Comparison of ENCODE assay signal across 16 cellular contexts in the genomic region with DNA sequence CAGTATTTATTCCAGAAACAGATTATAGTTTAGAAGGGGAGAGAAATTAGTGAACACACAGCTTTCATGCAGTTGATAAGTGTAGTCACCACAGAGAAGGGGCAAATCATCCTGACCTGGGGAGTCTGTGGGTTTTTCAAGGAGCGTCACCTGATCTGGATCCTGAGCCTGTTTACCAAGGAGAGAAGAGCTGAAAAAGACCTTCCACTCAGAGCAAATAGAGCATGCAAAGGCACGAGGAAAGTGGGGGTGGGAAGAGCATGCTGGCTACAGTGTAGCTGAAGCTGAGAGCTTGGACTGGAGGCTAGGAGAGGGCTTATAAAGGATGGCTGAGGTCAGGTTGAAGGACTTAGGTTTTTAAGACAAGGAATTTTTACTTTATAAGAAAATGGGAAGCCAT. TPM values are rescaled to one million over a fixed set of nuclear protein-coding genes. Genes with fewer than 3 reads are reported as not detected.
DNase-seq lines count a peak whose midpoint lies in the region; ATAC-seq and TF ChIP-seq lines count a peak whose summit lies in the region.
"Had no signal": no experiment of that assay in that cellular context is flagged by ENCODE, and none has a peak within 500 bp of the region (broad histone marks: within the 10 kb centered on the region; RNA-seq: fewer than 3 reads in every experiment).

No MANE protein-coding gene starts in this region.

- no peak overlapping the region for H3K56ac ChIP-seq in IMR-90 (ENCODE audit: extremely low read depth, insufficient read depth, low read length)

- dilution Hi-C loops in IMR-90 (cut with HindIII; ENCODE audit: low sequenced_read_pairs, unreplicated experiment), result no loop called here

- peaks cover 9% of the 10 kb centered on the region; the same call in 1 of the 2 replicates for H3K9me1 ChIP-seq in IMR-90 (ENCODE audit: insufficient read depth, low read length)

- no peak overlapping the region for H2AK5ac ChIP-seq in IMR-90 (ENCODE audit: low read depth, low read length)

- no peak for ATAC-seq in IMR-90 (ENCODE audit: low read depth)
- ATAC-seq: GM12878, GM23338 had no signal

- H2BK120ac ChIP-seq in IMR-90 (ENCODE audit: low read depth, low read length), result no peak overlapping the region

- TF ChIP-seq POLR2A in IMR-90 (IDR thresholded peaks at IDR 0.05; ENCODE audit: low read depth, low read length), result no peak

- CTCF ChIA-PET in IMR-90 (lab: Yijun Ruan, JAX), result interaction anchor here (0.7 kb wide), 1 partner anchor 36 kb away, joined by 3 read pairs; no protein-coding TSS in a partner anchor

- H3K27me3 ChIP-seq in IMR-90 (ENCODE audit: control insufficient read depth, insufficient read depth, low read length) (no peaks in the 10 kb centered on the region), subcutaneous abdominal adipose tissue (ENCODE audit: control insufficient read depth in 5 of 5, insufficient read depth in 4 of 5, low read length in 5 of 5) (no peaks in the 10 kb centered on the region)
- H3K27me3 ChIP-seq: BLaER1 treated with 17β-estradiol and CSF1 and Interleukin-3, amounts not matched to agents 10 nM and 100 nM had no signal

- H3K36me3 ChIP-seq in IMR-90 (ENCODE audit: control insufficient read depth, insufficient read depth, low read length) (peaks cover 63% of the 10 kb centered on the region), subcutaneous abdominal adipose tissue (ENCODE audit: control insufficient read depth in 5 of 5, insufficient read depth in 5 of 5, low read length in 5 of 5) (peaks cover 45 to 67% (median 55%) of the 10 kb centered on the region in 5 donors)

- H3K9ac ChIP-seq in IMR-90 (ENCODE audit: low read depth, low read length) (no peak overlapping the region), subcutaneous abdominal adipose tissue (ENCODE audit: low read length in 5 of 5) (no peak overlapping the region)
- H3K9ac ChIP-seq: BLaER1 treated with 17β-estradiol and CSF1 and Interleukin-3, amounts not matched to agents 10 nM and 100 nM had no signal

- no peaks in the 10 kb centered on the region for H4K20me1 ChIP-seq in IMR-90 (ENCODE audit: insufficient read depth, low read length)
- H4K20me1 ChIP-seq: BLaER1 treated with 17β-estradiol and CSF1 and Interleukin-3, amounts not matched to agents 10 nM and 100 nM had no signal

- no peak overlapping the region for H2BK15ac ChIP-seq in IMR-90 (ENCODE audit: low read depth, low read length)

- H3K18ac ChIP-seq in IMR-90 (ENCODE audit: low read depth, low read length), result no peak overlapping the region; the same call in 1 of the 2 replicates

- peak; percentile 2 for DNase-seq in NCI-H510A treated with DMSO at 0.1 percent for 48 hours (lab: John Stamatoyannopoulos, UW)
- DNase-seq in NCI-H510A (lab: John Stamatoyannopoulos, UW), result no peak
- DNase-seq in IMR-90, result no peak
- no peak for DNase-seq in RKO (ENCODE audit: low spot score)
- DNase-seq in NCI-H2081 (lab: John Stamatoyannopoulos, UW), result no peak
- DNase-seq: CD4-positive, CD25-positive, alpha-beta regulatory T cell; CD8-positive, alpha-beta memory T cell; COR-L47; DMS 273 treated with DMSO at 0.1 percent for 48 hours; DND-41; EL; HCEC 1CT had no signal

- TF ChIP-seq RAD21 in IMR-90 (IDR thresholded peaks at IDR 0.05; ENCODE audit: low read length), result no peak

- no peak overlapping the region for H3K14ac ChIP-seq in IMR-90 (replicated peaks; ENCODE audit: low read depth, low read length)

- no peak overlapping the region for H4K8ac ChIP-seq in IMR-90 (ENCODE audit: low read depth in 2 of 2, low read length in 2 of 2)

- H3K4me3 ChIP-seq in IMR-90 (ENCODE audit: insufficient read depth, low read depth, low read length) (no peak overlapping the region), subcutaneous abdominal adipose tissue (ENCODE audit: low read depth in 1 of 5, low read length in 5 of 5) (no peak overlapping the region)
- H3K4me3 ChIP-seq: BLaER1 treated with 17β-estradiol and CSF1 and Interleukin-3, amounts not matched to agents 10 nM and 100 nM; GM12878; GM23338 had no signal

- POLR2A ChIA-PET in IMR-90 (lab: Charles Lee; ENCODE audit: unreplicated experiment), result no interaction called here

- 100% methylated on average over 1 of the region's 2 CpGs; no CpG with 5 or more reads in 1 of the 2 experiments for WGBS in IMR-90 (ENCODE audit: extremely low coverage in 2 of 2, insufficient read length in 1 of 2), 2 experiments

- H3K9me3 ChIP-seq in IMR-90 (ENCODE audit: control insufficient read depth, insufficient read depth, low read length), result no peaks in the 10 kb centered on the region
- H3K9me3 ChIP-seq in subcutaneous abdominal adipose tissue (ENCODE audit: control insufficient read depth in 5 of 5, low read length in 5 of 5), result no peaks in the 10 kb centered on the region
- H3K9me3 ChIP-seq: BLaER1 treated with 17β-estradiol and CSF1 and Interleukin-3, amounts not matched to agents 10 nM and 100 nM had no signal

- H3K4me2 ChIP-seq in IMR-90 (ENCODE audit: low read depth, low read length), result no peak overlapping the region
- H3K4me2 ChIP-seq: BLaER1 treated with 17β-estradiol and CSF1 and Interleukin-3, amounts not matched to agents 10 nM and 100 nM; GM23338 had no signal

- no peak for TF ChIP-seq CTCF in IMR-90 (conservative IDR thresholded peaks at IDR 0.05; ENCODE audit: low read depth, low read length)

- no peak overlapping the region for H4K91ac ChIP-seq in IMR-90 (ENCODE audit: insufficient read depth, low read depth, low read length)

- in situ Hi-C loops in IMR-90 (cut with MboI; ENCODE audit: low sequenced_read_pairs), result no loop called here

- no peak overlapping the region for H3K23ac ChIP-seq in IMR-90 (ENCODE audit: low read depth, low read length)

- H3K4ac ChIP-seq in IMR-90 (ENCODE audit: low read depth, low read length), result no peak overlapping the region

- H3K4me1 ChIP-seq in IMR-90 (ENCODE audit: control insufficient read depth, insufficient read depth, low read length) (peaks cover 2% of the 10 kb centered on the region; the same call in 1 of the 2 replicates), subcutaneous abdominal adipose tissue (ENCODE audit: control insufficient read depth in 5 of 5, insufficient read depth in 5 of 5, low read length in 5 of 5) (peaks cover 0 to 11% (median 8%) of the 10 kb centered on the region in 5 donors)
- H3K4me1 ChIP-seq: BLaER1 treated with 17β-estradiol and CSF1 and Interleukin-3, amounts not matched to agents 10 nM and 100 nM had no signal

- BruUV-seq in IMR-90 (replicated peaks; lab: Mats Ljungman, UMichigan), result no TSS peak

- H2BK5ac ChIP-seq in IMR-90 (ENCODE audit: low read depth, low read length, poor library complexity, severe bottlenecking), result no peak overlapping the region

- H3K27ac ChIP-seq in IMR-90 (ENCODE audit: insufficient read depth, low read length) (peak overlapping the region; percentile 41; the same call in 1 of the 2 replicates), subcutaneous abdominal adipose tissue (ENCODE audit: low read depth, low read length) (peak overlapping the region; percentile 84)
- H3K27ac ChIP-seq: BLaER1 treated with 17β-estradiol and CSF1 and Interleukin-3, amounts not matched to agents 10 nM and 100 nM had no signal

- H3K79me1 ChIP-seq in IMR-90 (ENCODE audit: low read depth in 1 of 2, low read length in 2 of 2), result peaks cover 11 to 29% of the 10 kb centered on the region in 2 experiments

- H2AFZ ChIP-seq in IMR-90 (replicated peaks; ENCODE audit: low read length, poor library complexity), result no peak overlapping the region
- H2AFZ ChIP-seq: GM23338 had no signal

- no peak overlapping the region for H2AK9ac ChIP-seq in IMR-90 (replicated peaks; ENCODE audit: low read depth, low read length, poor library complexity)

- intact Hi-C loops in IMR-90 (cut with micrococcal nuclease), result no loop called here

- no peak overlapping the region for H2BK20ac ChIP-seq in IMR-90 (ENCODE audit: low read depth, low read length)

- H4K5ac ChIP-seq in IMR-90 (ENCODE audit: low read depth, low read length), result no peak overlapping the region

TF ChIP-seq in IMR-90, 13 proteins besides CTCF, POLR2A, EP300 and RAD21:
- TF ChIP-seq SMC3 (IDR thresholded peaks at IDR 0.05; ENCODE audit: low read depth, low read length), result no peak

RNA-seq across cellular contexts. Expression of a gene that starts 30.4 kb away (rescaled TPM):
- 140 and 158 TPM in 2 replicates for total RNA-seq in IMR-90 (2012; rRNA removed)
- 77.6 and 85.9 TPM in 2 replicates for polyA plus RNA-seq in IMR-90 (2012; rRNA removed)
- polyA plus RNA-seq in IMR-90 (2012; cell fraction: cytosol; rRNA removed), result 51.2 and 73.8 TPM in 2 replicates
- 25.2 and 63.2 TPM in 2 replicates for polyA plus RNA-seq in IMR-90 (2012; cell fraction: nucleus; rRNA removed; ENCODE audit: low replicate concordance)
